Comparison of ENCODE assay signal across 1 cellular context in the genomic region with DNA sequence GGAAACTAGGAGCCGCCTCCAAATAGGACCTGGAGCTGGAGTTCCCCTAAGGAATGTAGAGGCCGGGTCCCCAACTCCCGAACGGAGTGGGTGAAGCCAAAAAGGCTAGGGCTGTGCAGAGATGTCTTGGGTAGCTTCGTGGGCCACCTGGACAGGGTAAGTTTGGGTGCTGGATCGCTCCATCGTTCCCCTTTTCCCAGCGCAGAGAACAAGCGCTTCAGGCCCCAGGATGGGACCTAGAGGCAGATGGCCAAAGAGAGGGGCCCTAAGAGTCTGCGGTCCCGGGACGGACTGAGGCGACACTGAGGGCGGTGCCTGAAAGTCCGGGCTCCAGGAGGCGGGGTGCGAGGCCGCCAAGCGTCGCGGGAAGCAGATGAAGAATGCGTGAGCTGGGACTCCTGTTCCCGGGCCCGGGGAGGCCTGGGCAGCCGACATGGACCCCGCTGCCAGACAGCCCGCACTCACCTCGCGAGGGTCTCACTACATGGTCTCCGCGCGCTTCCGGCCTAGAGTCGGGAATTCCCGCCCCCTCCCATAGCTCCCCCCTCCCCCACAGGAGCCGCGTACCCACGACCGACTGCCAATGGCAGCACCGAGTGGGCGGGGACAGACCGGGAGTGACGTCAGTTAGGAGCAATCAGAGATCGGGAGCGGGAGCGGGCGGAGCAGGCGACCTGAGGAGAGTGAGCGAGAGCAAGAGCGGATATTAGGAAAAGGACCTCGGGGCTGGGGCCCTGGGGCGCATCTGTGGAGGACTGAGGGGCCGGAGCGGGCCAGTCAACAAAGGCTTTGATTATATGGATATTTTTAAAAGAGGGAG.
A peak's percentile ranks its signal among the peaks of the same experiment; 100 is the strongest.
TF ChIP-seq lines count a peak whose summit lies in the region.

A gene with protein sequence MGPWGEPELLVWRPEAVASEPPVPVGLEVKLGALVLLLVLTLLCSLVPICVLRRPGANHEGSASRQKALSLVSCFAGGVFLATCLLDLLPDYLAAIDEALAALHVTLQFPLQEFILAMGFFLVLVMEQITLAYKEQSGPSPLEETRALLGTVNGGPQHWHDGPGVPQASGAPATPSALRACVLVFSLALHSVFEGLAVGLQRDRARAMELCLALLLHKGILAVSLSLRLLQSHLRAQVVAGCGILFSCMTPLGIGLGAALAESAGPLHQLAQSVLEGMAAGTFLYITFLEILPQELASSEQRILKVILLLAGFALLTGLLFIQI (minus strand): TSS at position 508 of the 820 bp plus-strand sequence. CDS start 822 bp downstream, outside the sequence.

TF ChIP-seq in IMR-90, 13 proteins besides CTCF, POLR2A, EP300 and RAD21:
- TF ChIP-seq RFX5 (IDR thresholded peaks at IDR 0.05; ENCODE audit: low read depth, low read length) (no peak), MAZ (IDR thresholded peaks at IDR 0.05; ENCODE audit: borderline replicate concordance, low read depth, low read length) (peak; percentile 66; the same call in 1 of the 2 replicates)
- TF ChIP-seq, protein P1, sequence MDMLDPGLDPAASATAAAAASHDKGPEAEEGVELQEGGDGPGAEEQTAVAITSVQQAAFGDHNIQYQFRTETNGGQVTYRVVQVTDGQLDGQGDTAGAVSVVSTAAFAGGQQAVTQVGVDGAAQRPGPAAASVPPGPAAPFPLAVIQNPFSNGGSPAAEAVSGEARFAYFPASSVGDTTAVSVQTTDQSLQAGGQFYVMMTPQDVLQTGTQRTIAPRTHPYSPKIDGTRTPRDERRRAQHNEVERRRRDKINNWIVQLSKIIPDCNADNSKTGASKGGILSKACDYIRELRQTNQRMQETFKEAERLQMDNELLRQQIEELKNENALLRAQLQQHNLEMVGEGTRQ (IDR thresholded peaks at IDR 0.05; ENCODE audit: low read depth, low read length) = no peak
